In the genomic region with DNA sequence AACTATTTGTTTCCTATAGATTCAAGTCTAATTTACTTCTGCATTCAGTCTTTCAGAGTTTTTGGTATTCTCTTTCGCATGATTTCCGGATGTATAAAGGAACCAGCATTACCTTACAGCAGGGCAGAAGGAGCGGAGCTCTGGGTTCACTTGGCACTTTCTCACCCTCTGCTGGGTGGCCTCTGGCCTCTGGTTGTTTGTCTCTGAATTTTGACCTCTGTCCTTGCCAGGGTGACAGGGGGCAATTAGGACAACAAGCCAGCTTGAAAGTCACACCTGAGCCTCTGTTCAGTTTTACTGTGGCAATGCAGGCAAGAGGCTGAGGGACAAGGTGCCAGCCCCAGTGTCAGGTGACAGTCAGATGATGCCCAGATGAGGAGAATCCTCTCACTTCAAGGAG, we compare ENCODE assay signal across 26 cellular contexts.
"Had no signal": no experiment of that assay in that cellular context is flagged by ENCODE, and none has a peak within 500 bp of the region (broad histone marks: within the 10 kb centered on the region; RNA-seq: fewer than 3 reads in every experiment).

No MANE protein-coding gene starts in this region.

- H3K27me3 Mint-ChIP-seq: dendritic cell treated with granulocyte-macrophage colony-stimulating factor and Interleukin-4, amounts not matched to agents 40 ng/mL and 50 ng/mL, for 4 days; effector memory CD8-positive, alpha-beta T cell had no signal

- H3K4me3 ChIP-seq: colonic mucosa, esophagus squamous epithelium, gastrocnemius medialis, heart right ventricle, left ventricle myocardium inferior, lower lobe of right lung, mucosa of descending colon had no signal

- H3K27me3 ChIP-seq: colonic mucosa, esophagus squamous epithelium, gastrocnemius medialis, heart right ventricle had no signal

- FAIRE-seq: endometrium, islet of Langerhans, keratinocyte had no signal

- H3K4me1 ChIP-seq: colonic mucosa, esophagus squamous epithelium had no signal

- ATAC-seq: effector memory CD8-positive, alpha-beta T cell; esophagus mucosa; gastrocnemius medialis; heart right ventricle; left cardiac atrium; lower lobe of right lung; mucosa of descending colon had no signal

- H3K4me3 Mint-ChIP-seq: dendritic cell treated with granulocyte-macrophage colony-stimulating factor and Interleukin-4, amounts not matched to agents 40 ng/mL and 50 ng/mL, for 4 days; effector memory CD8-positive, alpha-beta T cell; endodermal cell; mesothelial cell of epicardium had no signal

- DNase-seq: colonic mucosa; cortex of kidney; effector CD8-positive, alpha-beta T cell; effector memory CD8-positive, alpha-beta T cell; endodermal cell; erythroblast; esophagus squamous epithelium; foreskin fibroblast; foreskin melanocyte; gastrocnemius medialis; glutamatergic neuron; head of caudate nucleus; heart right ventricle; hippocampal formation; left cardiac atrium; left ventricle myocardium inferior; lower lobe of right lung; mesenchymal stem cell; mucosa of descending colon had no signal

- H3K36me3 ChIP-seq: colonic mucosa had no signal

- H3K9me3 ChIP-seq: colonic mucosa, esophagus squamous epithelium, gastrocnemius medialis, heart right ventricle, left ventricle myocardium inferior, lower lobe of right lung, mucosa of descending colon had no signal

- H3K9me3 Mint-ChIP-seq: dendritic cell treated with granulocyte-macrophage colony-stimulating factor and Interleukin-4, amounts not matched to agents 40 ng/mL and 50 ng/mL, for 4 days; effector memory CD8-positive, alpha-beta T cell; endodermal cell; mesothelial cell of epicardium had no signal

- H3K27ac Mint-ChIP-seq: dendritic cell treated with granulocyte-macrophage colony-stimulating factor and Interleukin-4, amounts not matched to agents 40 ng/mL and 50 ng/mL, for 4 days; effector memory CD8-positive, alpha-beta T cell; endodermal cell; mesothelial cell of epicardium had no signal

- H3K27ac ChIP-seq: colonic mucosa, epithelial cell of prostate, esophagus squamous epithelium, gastrocnemius medialis, heart right ventricle, left ventricle myocardium inferior, lower lobe of right lung had no signal
